ENCODE assay signal across 2 cellular contexts in genomic region chr2:218125626-218126080, GRCh38.
TF ChIP-seq lines count a peak whose summit lies in the region.

CXCR2 (plus strand) TSS chr2:218126028; CDS start chr2:218134802, 8,774 bp downstream.

TF ChIP-seq in H1, 55 proteins besides CTCF, POLR2A, EP300 and RAD21:
- TF ChIP-seq TAF1 (IDR thresholded peaks at IDR 0.05; ENCODE audit: low read depth, low read length) (no peak), CREB1 (IDR thresholded peaks at IDR 0.05) (no peak), SRF (IDR thresholded peaks at IDR 0.05; ENCODE audit: low read depth, low read length) (no peak), ASH2L (IDR thresholded peaks at IDR 0.05; ENCODE audit: low read length) (no peak)
TF ChIP-seq in H1: peak in this region for 0.

TF ChIP-seq in SK-N-SH, 30 proteins besides CTCF, POLR2A, EP300 and RAD21:
- TF ChIP-seq, protein P1, sequence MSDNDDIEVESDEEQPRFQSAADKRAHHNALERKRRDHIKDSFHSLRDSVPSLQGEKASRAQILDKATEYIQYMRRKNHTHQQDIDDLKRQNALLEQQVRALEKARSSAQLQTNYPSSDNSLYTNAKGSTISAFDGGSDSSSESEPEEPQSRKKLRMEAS (IDR thresholded peaks at IDR 0.05; ENCODE audit: low read depth): no peak
- TF ChIP-seq TEAD4 (IDR thresholded peaks at IDR 0.05; ENCODE audit: borderline replicate concordance, insufficient read depth) (no peak), NRF1 (IDR thresholded peaks at IDR 0.05; ENCODE audit: low read depth, low read length) (no peak)
